Comparison of ENCODE assay signal across 9 cellular contexts in genomic region chr11:117814766-117815261, GRCh38. TPM values are rescaled to one million over a fixed set of nuclear protein-coding genes. Genes with fewer than 3 reads are reported as not detected.
DNase-seq lines count a peak whose midpoint lies in the region; ATAC-seq and TF ChIP-seq lines count a peak whose summit lies in the region.
"Had no signal": no experiment of that assay in that cellular context is flagged by ENCODE, and none has a peak within 500 bp of the region (broad histone marks: within the 10 kb centered on the region; RNA-seq: fewer than 3 reads in every experiment).

No MANE protein-coding gene starts in this region.

- TF ChIP-seq POLR2A in GM15510 (IDR thresholded peaks at IDR 0.05; ENCODE audit: borderline replicate concordance, extremely low read depth, insufficient read length): peak; percentile 30

- H3K27me3 ChIP-seq in esophagus (ENCODE audit: control insufficient read depth in 1 of 2, insufficient read depth in 2 of 2, low read length in 2 of 2) (no peaks in the 10 kb centered on the region), foreskin keratinocyte (no peaks in the 10 kb centered on the region)

- no peaks in the 10 kb centered on the region for H3K36me3 ChIP-seq in esophagus (ENCODE audit: control insufficient read depth in 2 of 2, insufficient read depth in 2 of 2, low read length in 1 of 2)

- H3K27ac ChIP-seq in esophagus (ENCODE audit: low read depth in 2 of 2, low read length in 1 of 2) (peak overlapping the region; percentile 68 to 69), skin epidermis (peak overlapping the region in 18 of 21 experiments; percentile 14 to 94 (median 66)), foreskin keratinocyte (no peak overlapping the region)

- H3K27me3 Mint-ChIP-seq in activated CD4-positive, alpha-beta memory T cell treated with anti-CD3 and anti-CD28 coated beads, Interleukin-2, amount 10 ng/mL, durations not matched to agents 7 days and 5 days: peaks cover 12% of the 10 kb centered on the region

- POLR2A ChIA-PET in activated CD4-positive, alpha-beta memory T cell treated with anti-CD3 and anti-CD28 coated beads, Interleukin-2, amount 10 ng/mL, durations not matched to agents 7 days and 5 days (lab: Charles Lee): interaction anchor here (0.6 to 4.4 kb wide), 18 partner anchors 6 to 389 kb away, joined by 3 to 32 read pairs (median 4); partner anchors contain the start of genes FXYD2 and IL10RA

- no peaks in the 10 kb centered on the region for H3K36me3 Mint-ChIP-seq in activated CD4-positive, alpha-beta memory T cell treated with anti-CD3 and anti-CD28 coated beads, Interleukin-2, amount 10 ng/mL, durations not matched to agents 7 days and 5 days (ENCODE audit: low read depth)

- H3K4me3 ChIP-seq in esophagus (ENCODE audit: low read depth in 1 of 2, low read length in 2 of 2): no peak overlapping the region
- no peak overlapping the region for H3K4me3 ChIP-seq in skin epidermis

- H3K4me3 Mint-ChIP-seq in activated CD4-positive, alpha-beta memory T cell treated with anti-CD3 and anti-CD28 coated beads, Interleukin-2, amount 10 ng/mL, durations not matched to agents 7 days and 5 days: peak overlapping the region; percentile 23

- H3K4me1 ChIP-seq in esophagus (ENCODE audit: control insufficient read depth in 2 of 2, insufficient read depth in 2 of 2, low read length in 1 of 2) (peaks cover 3 to 16% of the 10 kb centered on the region in 2 donors), foreskin keratinocyte (peaks cover 9% of the 10 kb centered on the region)

- H3K27ac Mint-ChIP-seq in activated CD4-positive, alpha-beta memory T cell treated with anti-CD3 and anti-CD28 coated beads, Interleukin-2, amount 10 ng/mL, durations not matched to agents 7 days and 5 days: peak overlapping the region; percentile 87

- CTCF ChIA-PET in activated CD4-positive, alpha-beta memory T cell treated with anti-CD3 and anti-CD28 coated beads, Interleukin-2, amount 10 ng/mL, durations not matched to agents 7 days and 5 days (lab: Charles Lee): interaction anchor here (0.9 to 10.3 kb wide), 15 partner anchors 8 to 978 kb away, joined by 3 to 189 read pairs (median 6); partner anchors contain the start of gene FXYD2

- TF ChIP-seq CTCF in foreskin keratinocyte (conservative IDR thresholded peaks at IDR 0.05): no peak

- H3K9me3 ChIP-seq in esophagus (ENCODE audit: control insufficient read depth in 2 of 2, insufficient read depth in 1 of 2, low read depth in 1 of 2, low read length in 1 of 2): no peaks in the 10 kb centered on the region

- DNase-seq in NCI-H146 treated with DMSO at 0.1 percent for 48 hours (lab: John Stamatoyannopoulos, UW; ENCODE audit: unreplicated experiment) (peak; percentile 90), foreskin keratinocyte (no peak), cerebellum (ENCODE audit: low spot score) (no peak)
- DNase-seq in activated CD4-positive, alpha-beta memory T cell treated with anti-CD3 and anti-CD28 coated beads, Interleukin-2, amount 10 ng/mL, durations not matched to agents 7 days and 5 days: peak; percentile 86

- H3K4me1 Mint-ChIP-seq in activated CD4-positive, alpha-beta memory T cell treated with anti-CD3 and anti-CD28 coated beads, Interleukin-2, amount 10 ng/mL, durations not matched to agents 7 days and 5 days: peaks cover 62% of the 10 kb centered on the region

- 45 to 49% methylated on average over 14 of the region's 14 CpGs for WGBS in esophagus, 2 donors

- H3K9me3 Mint-ChIP-seq in activated CD4-positive, alpha-beta memory T cell treated with anti-CD3 and anti-CD28 coated beads, Interleukin-2, amount 10 ng/mL, durations not matched to agents 7 days and 5 days: no peaks in the 10 kb centered on the region

- ATAC-seq in HG02798 (IDR thresholded peaks at IDR 0.05; ENCODE audit: poor library complexity, unreplicated experiment) (peak; percentile 51), foreskin keratinocyte (no peak)

RNA-seq across cellular contexts. Expression of gene FXYD2, which starts 9.7 kb away (rescaled TPM):
- under 1 TPM; 0.33 to 0.48 TPM for total RNA-seq in activated CD4-positive, alpha-beta memory T cell treated with anti-CD3 and anti-CD28 coated beads, Interleukin-2, amount 10 ng/mL, durations not matched to agents 7 days and 5 days
- 1 to 10 TPM in 1 of 2 donors, under 1 TPM in 1; 0.75 to 1.0 TPM for polyA plus RNA-seq in esophagus
- total RNA-seq in foreskin keratinocyte: not detected in 2 replicates
- 0.15 and 0.27 TPM in 2 replicates for polyA plus RNA-seq in foreskin keratinocyte
- 2.4 TPM for total RNA-seq in cerebellum
- total RNA-seq: RPMI7951 had no signal

RNA-seq across cellular contexts. Expression of gene DSCAML1, which starts 17.8 kb away (rescaled TPM):
- under 1 TPM in 1 of 2 experiments, not detected in 1; 0.03 TPM for total RNA-seq in activated CD4-positive, alpha-beta memory T cell treated with anti-CD3 and anti-CD28 coated beads, Interleukin-2, amount 10 ng/mL, durations not matched to agents 7 days and 5 days
- under 1 TPM; 0.04 TPM for polyA plus RNA-seq in esophagus
- not detected in 2 replicates for total RNA-seq in foreskin keratinocyte
- not detected in 2 replicates for polyA plus RNA-seq in foreskin keratinocyte
- 18.8 TPM for total RNA-seq in cerebellum
- total RNA-seq: RPMI7951 had no signal

Comparison
In these comparisons a context has a peak if more than half of its experiments do, and no peak if none do; other contexts are left out.
1. DNase-seq: peak in NCI-H146 treated with DMSO at 0.1 percent for 48 hours (single experiment) and activated CD4-positive, alpha-beta memory T cell treated with anti-CD3 and anti-CD28 coated beads, Interleukin-2, amount 10 ng/mL, durations not matched to agents 7 days and 5 days (single experiment); none in foreskin keratinocyte (0 of 2) and cerebellum (single experiment).
2. RNA of gene DSCAML1, which starts 17.8 kb away (total RNA-seq): 18.8 TPM in cerebellum (single experiment); 0.03 TPM in activated CD4-positive, alpha-beta memory T cell treated with anti-CD3 and anti-CD28 coated beads, Interleukin-2, amount 10 ng/mL, durations not matched to agents 7 days and 5 days and not detected in foreskin keratinocyte; every median in the first group is over 10 times any median in the second.